In genomic region chr7:98119257-98119918, GRCh38 we compare ENCODE assay signal across 9 cellular contexts. TPM values are rescaled to one million over a fixed set of nuclear protein-coding genes. Genes with fewer than 3 reads are reported as not detected.
A peak's percentile ranks its signal among the peaks of the same experiment; 100 is the strongest.
DNase-seq lines count a peak whose midpoint lies in the region; ATAC-seq and TF ChIP-seq lines count a peak whose summit lies in the region.
"Had no signal": no experiment of that assay in that cellular context is flagged by ENCODE, and none has a peak within 500 bp of the region (broad histone marks: within the 10 kb centered on the region; RNA-seq: fewer than 3 reads in every experiment).

No MANE protein-coding gene starts in this region.

- H3K27ac ChIP-seq in caudate nucleus (ENCODE audit: low read depth, low read length), result no peak overlapping the region

- peaks cover 28 to 61% of the 10 kb centered on the region in 2 donors for H3K27me3 Mint-ChIP-seq in stimulated activated naive B cell treated with anti-CD40 and anti-IgM and Interleukin-4, amounts not matched to agents 10 μg/mL and 1 μg/mL and 100 μg/mL, for 72 hours
- H3K27me3 Mint-ChIP-seq: activated CD4-positive, alpha-beta memory T cell treated with anti-CD3 and anti-CD28 coated beads for 36 hours had no signal

- H3K4me1 Mint-ChIP-seq in stimulated activated naive B cell treated with anti-CD40 and anti-IgM and Interleukin-4, amounts not matched to agents 10 μg/mL and 1 μg/mL and 100 μg/mL, for 72 hours, result peaks cover 4 to 6% of the 10 kb centered on the region in 2 donors

- ATAC-seq in stimulated activated naive B cell treated with anti-CD40 and anti-IgM and Interleukin-4, amounts not matched to agents 10 μg/mL and 1 μg/mL and 100 μg/mL, for 72 hours (replicated peaks), result peak; percentile 52 to 57
- ATAC-seq: left colon had no signal

- H3K36me3 Mint-ChIP-seq in stimulated activated naive B cell treated with anti-CD40 and anti-IgM and Interleukin-4, amounts not matched to agents 10 μg/mL and 1 μg/mL and 100 μg/mL, for 72 hours, result peaks cover 9 to 39% of the 10 kb centered on the region in 2 donors

- H3K27ac Mint-ChIP-seq in stimulated activated naive B cell treated with anti-CD40 and anti-IgM and Interleukin-4, amounts not matched to agents 10 μg/mL and 1 μg/mL and 100 μg/mL, for 72 hours, result no peak overlapping the region
- H3K27ac Mint-ChIP-seq: activated CD4-positive, alpha-beta memory T cell treated with anti-CD3 and anti-CD28 coated beads for 36 hours had no signal

- peak; percentile 76 for DNase-seq in HCEC 1CT
- DNase-seq in RPMI7951 (ENCODE audit: low read depth), result peak; percentile 41
- DNase-seq in foreskin fibroblast, result peak; percentile 55 to 75
- DNase-seq in stimulated activated naive B cell treated with anti-CD40 and anti-IgM and Interleukin-4, amounts not matched to agents 10 μg/mL and 1 μg/mL and 100 μg/mL, for 72 hours, result no peak
- DNase-seq in UCSD-AML1 (lab: John Stamatoyannopoulos, UW; ENCODE audit: unreplicated experiment), result no peak
- no peak for DNase-seq in KG1 (lab: John Stamatoyannopoulos, UW)
- no peak for DNase-seq in caudate nucleus (lab: John Stamatoyannopoulos, UW)
- DNase-seq: activated CD4-positive, alpha-beta memory T cell treated with anti-CD3 and anti-CD28 coated beads for 36 hours; left colon had no signal

- no peak overlapping the region for H3K4me3 Mint-ChIP-seq in stimulated activated naive B cell treated with anti-CD40 and anti-IgM and Interleukin-4, amounts not matched to agents 10 μg/mL and 1 μg/mL and 100 μg/mL, for 72 hours
- H3K4me3 Mint-ChIP-seq: activated CD4-positive, alpha-beta memory T cell treated with anti-CD3 and anti-CD28 coated beads for 36 hours had no signal

- H3K9me3 Mint-ChIP-seq in stimulated activated naive B cell treated with anti-CD40 and anti-IgM and Interleukin-4, amounts not matched to agents 10 μg/mL and 1 μg/mL and 100 μg/mL, for 72 hours, result no peaks in the 10 kb centered on the region
- H3K9me3 Mint-ChIP-seq: activated CD4-positive, alpha-beta memory T cell treated with anti-CD3 and anti-CD28 coated beads for 36 hours had no signal

- TF ChIP-seq CTCF in foreskin fibroblast (IDR thresholded peaks at IDR 0.05; ENCODE audit: low read depth, low read length), result no peak

- H3K4me3 ChIP-seq in foreskin fibroblast (ENCODE audit: low read depth in 1 of 2, low read length in 2 of 2), result no peak overlapping the region

RNA-seq across cellular contexts. Expression of gene LMTK2, which starts 12.7 kb away (rescaled TPM):
- 4.7 and 5.1 TPM in 2 replicates for total RNA-seq in RPMI7951 (2014; rRNA removed; shearing (Covaris generic))

Comparison
In these comparisons a context has a peak if more than half of its experiments do, and no peak if none do; other contexts are left out.
1. DNase-seq: peak in HCEC 1CT (single experiment), RPMI7951 (single experiment) and foreskin fibroblast (2 of 2); none in stimulated activated naive B cell treated with anti-CD40 and anti-IgM and Interleukin-4, amounts not matched to agents 10 μg/mL and 1 μg/mL and 100 μg/mL, for 72 hours (single experiment), UCSD-AML1 (single experiment), KG1 (single experiment) and caudate nucleus (0 of 61).